Comparison of ENCODE assay signal across 23 cellular contexts in genomic region chr3:23734481-23734880, GRCh38.
"Had no signal": no experiment of that assay in that cellular context is flagged by ENCODE, and none has a peak within 500 bp of the region (broad histone marks: within the 10 kb centered on the region; RNA-seq: fewer than 3 reads in every experiment).

No MANE protein-coding gene starts in this region.

- H3K36me3 Mint-ChIP-seq: activated CD8-positive, alpha-beta memory T cell treated with anti-CD3 and anti-CD28 coated beads, Interleukin-2, amount 10 ng/mL, durations not matched to agents 7 days and 5 days had no signal

- H3K27ac Mint-ChIP-seq: activated B cell treated with CpG ODN at 0.5 μM for 24 hours; activated CD4-positive, alpha-beta T cell treated with anti-CD3 and anti-CD28 coated beads, Interleukin-2, amount 10 ng/mL, durations not matched to agents 24 days and 14 days; activated naive CD4-positive, alpha-beta T cell treated with anti-CD3 and anti-CD28 coated beads, Interleukin-2, amount 50 U/mL, for 24 hours; activated T-cell treated with anti-CD3 and anti-CD28 coated beads, Interleukin-2, amount 50 U/mL, for 24 hours; activated T-helper 1 cell treated with anti-CD3 and anti-CD28 coated beads, Interleukin-12 subunit alpha, Interleukin-12 subunit beta, Interleukin-2, Interleukin-4 antibody, amounts not matched to agents 30 ng/mL and 10 ng/mL and 1 ng/mL, durations not matched to agents 14 hours and 24 hours and 36 hours; T-helper 1 cell treated with Interleukin-12 subunit alpha and Interleukin-12 subunit beta and Interleukin-4 antibody, amounts not matched to agents 30 μg/mL and 1 μg/mL, for 36 hours had no signal

- H3K4me1 Mint-ChIP-seq: activated B cell treated with CpG ODN at 0.5 μM for 24 hours; activated CD4-positive, alpha-beta T cell treated with anti-CD3 and anti-CD28 coated beads, Interleukin-2, amount 10 ng/mL, durations not matched to agents 24 days and 14 days; activated CD8-positive, alpha-beta memory T cell treated with anti-CD3 and anti-CD28 coated beads, Interleukin-2, amount 10 ng/mL, durations not matched to agents 7 days and 5 days; activated naive CD4-positive, alpha-beta T cell treated with anti-CD3 and anti-CD28 coated beads, Interleukin-2, amount 50 U/mL, for 24 hours had no signal

- H3K36me3 ChIP-seq: breast epithelium had no signal

- H3K27ac ChIP-seq: breast epithelium had no signal

- DNase-seq: activated B cell treated with CpG ODN at 0.5 μM for 24 hours; activated CD4-positive, alpha-beta T cell treated with anti-CD3 and anti-CD28 coated beads for 1 hour; activated CD4-positive, alpha-beta T cell treated with anti-CD3 and anti-CD28 coated beads, Interleukin-2, amount 10 ng/mL, durations not matched to agents 24 days and 14 days; activated CD4-positive, alpha-beta T cell treated with anti-CD3 and anti-CD28 coated beads, Interleukin-2, amount 50 U/mL, for 48 hours; activated CD8-positive, alpha-beta memory T cell treated with anti-CD3 and anti-CD28 coated beads, Interleukin-2, amount 10 ng/mL, durations not matched to agents 7 days and 5 days; activated effector memory CD4-positive, alpha-beta T cell treated with Interleukin-2 at 50 U/mL for 16 hours; activated naive CD4-positive, alpha-beta T cell; activated T-cell treated with anti-CD3 and anti-CD28 coated beads, Interleukin-2, amount 50 U/mL, for 24 hours; aorta; central memory CD4-positive, alpha-beta T cell; NCI-H1105 treated with DMSO at 0.1 percent for 48 hours; NCI-H1436 treated with DMSO at 0.1 percent for 48 hours; NCI-H187; NCI-H2081; NCI-H510A treated with DMSO at 0.1 percent for 48 hours; NK-92 treated with Interleukin-12 subunit alpha and Interleukin-12 subunit beta, amount 100 ng/mL, for 24 hours; OCI-M1; SHP77 treated with DMSO at 0.1 percent for 48 hours had no signal

- H3K9me3 Mint-ChIP-seq: activated B cell treated with CpG ODN at 0.5 μM for 24 hours; activated CD4-positive, alpha-beta T cell treated with anti-CD3 and anti-CD28 coated beads, Interleukin-2, amount 10 ng/mL, durations not matched to agents 24 days and 14 days; activated naive CD4-positive, alpha-beta T cell treated with anti-CD3 and anti-CD28 coated beads, Interleukin-2, amount 50 U/mL, for 24 hours; activated T-cell treated with anti-CD3 and anti-CD28 coated beads, Interleukin-2, amount 50 U/mL, for 24 hours; activated T-helper 1 cell treated with anti-CD3 and anti-CD28 coated beads, Interleukin-12 subunit alpha, Interleukin-12 subunit beta, Interleukin-2, Interleukin-4 antibody, amounts not matched to agents 30 ng/mL and 10 ng/mL and 1 ng/mL, durations not matched to agents 14 hours and 24 hours and 36 hours; T-helper 1 cell treated with Interleukin-12 subunit alpha and Interleukin-12 subunit beta and Interleukin-4 antibody, amounts not matched to agents 30 μg/mL and 1 μg/mL, for 36 hours had no signal

- H3K4me1 ChIP-seq: breast epithelium had no signal

- H3K9me3 ChIP-seq: breast epithelium had no signal

- H3K4me3 ChIP-seq: breast epithelium had no signal

- ATAC-seq: activated CD8-positive, alpha-beta memory T cell treated with anti-CD3 and anti-CD28 coated beads, Interleukin-2, amount 10 ng/mL, durations not matched to agents 7 days and 5 days had no signal

- H3K27me3 ChIP-seq: breast epithelium had no signal

- H3K4me3 Mint-ChIP-seq: activated B cell treated with CpG ODN at 0.5 μM for 24 hours; activated CD4-positive, alpha-beta T cell treated with anti-CD3 and anti-CD28 coated beads, Interleukin-2, amount 10 ng/mL, durations not matched to agents 24 days and 14 days; activated CD8-positive, alpha-beta memory T cell treated with anti-CD3 and anti-CD28 coated beads, Interleukin-2, amount 10 ng/mL, durations not matched to agents 7 days and 5 days; activated naive CD4-positive, alpha-beta T cell treated with anti-CD3 and anti-CD28 coated beads, Interleukin-2, amount 50 U/mL, for 24 hours; activated T-cell treated with anti-CD3 and anti-CD28 coated beads, Interleukin-2, amount 50 U/mL, for 24 hours; activated T-helper 1 cell treated with anti-CD3 and anti-CD28 coated beads, Interleukin-12 subunit alpha, Interleukin-12 subunit beta, Interleukin-2, Interleukin-4 antibody, amounts not matched to agents 30 ng/mL and 10 ng/mL and 1 ng/mL, durations not matched to agents 14 hours and 24 hours and 36 hours; T-helper 1 cell treated with Interleukin-12 subunit alpha and Interleukin-12 subunit beta and Interleukin-4 antibody, amounts not matched to agents 30 μg/mL and 1 μg/mL, for 36 hours had no signal

- FAIRE-seq: RCC 7860 had no signal

- H3K27me3 Mint-ChIP-seq: activated B cell treated with CpG ODN at 0.5 μM for 24 hours; activated naive CD4-positive, alpha-beta T cell treated with anti-CD3 and anti-CD28 coated beads, Interleukin-2, amount 50 U/mL, for 24 hours had no signal
